Comparison of ENCODE assay signal across 1 cellular context in genomic region chr2:99672766-99673375, GRCh38.
TF ChIP-seq lines count a peak whose summit lies in the region.

No MANE protein-coding gene starts in this region.

TF ChIP-seq in GM23338, 12 proteins besides CTCF, POLR2A, EP300 and RAD21 (continued from another document):
- no peak for TF ChIP-seq ZNF462 (CRISPR knock-in tag; IDR thresholded peaks at IDR 0.05)
- TF ChIP-seq EZH2phosphoT487 (IDR thresholded peaks at IDR 0.05; ENCODE audit: unreplicated experiment), result no peak
- no peak for TF ChIP-seq NANOG (IDR thresholded peaks at IDR 0.05; ENCODE audit: borderline replicate concordance)
- no peak for TF ChIP-seq STAT1 (IDR thresholded peaks at IDR 0.05; ENCODE audit: unreplicated experiment)
TF ChIP-seq in GM23338: peak in this region for 0.
